ENCODE assay signal across 8 cellular contexts in genomic region chr11:43830928-43831440, GRCh38. TPM values are rescaled to one million over a fixed set of nuclear protein-coding genes. Genes with fewer than 3 reads are reported as not detected.
A peak's percentile ranks its signal among the peaks of the same experiment; 100 is the strongest.
DNase-seq lines count a peak whose midpoint lies in the region; ATAC-seq and TF ChIP-seq lines count a peak whose summit lies in the region.

No MANE protein-coding gene starts in this region.

- H3K9ac ChIP-seq in skeletal muscle satellite cell (ENCODE audit: low read depth, low read length) = peak overlapping the region; percentile 22

- H3K9me3 Mint-ChIP-seq in activated CD4-positive, alpha-beta memory T cell treated with anti-CD3 and anti-CD28 coated beads for 36 hours = no peaks in the 10 kb centered on the region

- POLR2A ChIA-PET in activated CD4-positive, alpha-beta memory T cell treated with anti-CD3 and anti-CD28 coated beads for 36 hours (lab: Charles Lee) = interaction anchor here (0.9 to 1.0 kb wide), 3 partner anchors 38 to 151 kb away, joined by 3 to 6 read pairs (median 6); no protein-coding TSS in a partner anchor

- H3K9me3 ChIP-seq in skeletal muscle satellite cell (replicated peaks; ENCODE audit: low read length) = no peaks in the 10 kb centered on the region

- no peaks in the 10 kb centered on the region for H3K27me3 Mint-ChIP-seq in activated CD4-positive, alpha-beta memory T cell treated with anti-CD3 and anti-CD28 coated beads for 36 hours

- H3K27me3 ChIP-seq in skeletal muscle satellite cell (ENCODE audit: control insufficient read depth, insufficient read depth, low read length) = no peaks in the 10 kb centered on the region

- peaks cover 6% of the 10 kb centered on the region for H3K36me3 ChIP-seq in skeletal muscle satellite cell (ENCODE audit: insufficient read depth, low read length)

- H3K4me3 ChIP-seq in AG09309 (ENCODE audit: control insufficient read depth, low read depth, low read length) (no peak overlapping the region), skeletal muscle satellite cell (ENCODE audit: low read length) (peak overlapping the region; percentile 45)

- H3K27ac Mint-ChIP-seq in activated CD4-positive, alpha-beta memory T cell treated with anti-CD3 and anti-CD28 coated beads for 36 hours = peak overlapping the region; percentile 52

- peak; percentile 99 for DNase-seq in AG09309 (ENCODE audit: low read depth)
- peak; percentile 74 for DNase-seq in activated CD4-positive, alpha-beta memory T cell treated with anti-CD3 and anti-CD28 coated beads for 36 hours
- peak; percentile 97 for DNase-seq in fibroblast of gingiva (ENCODE audit: low read depth)
- DNase-seq in GM10266 (ENCODE audit: extremely low spot score) = no peak
- no peak for DNase-seq in HuH-7.5 (ENCODE audit: low spot score)

- peaks cover 18% of the 10 kb centered on the region for H3K4me1 Mint-ChIP-seq in activated CD4-positive, alpha-beta memory T cell treated with anti-CD3 and anti-CD28 coated beads for 36 hours (ENCODE audit: low read depth)

- H3K4me2 ChIP-seq in skeletal muscle satellite cell (ENCODE audit: low read length) = peak overlapping the region; percentile 67

- CTCF ChIA-PET in activated CD4-positive, alpha-beta memory T cell treated with anti-CD3 and anti-CD28 coated beads for 36 hours (lab: Charles Lee) = interaction anchor here (0.7 to 5.2 kb wide), 3 partner anchors 11 to 601 kb away, joined by 3 to 33 read pairs (median 3); no protein-coding TSS in a partner anchor

- peaks cover 14% of the 10 kb centered on the region for H3K4me1 ChIP-seq in skeletal muscle satellite cell (ENCODE audit: control insufficient read depth, insufficient read depth, low read length)

- peaks cover 9% of the 10 kb centered on the region for H3K36me3 Mint-ChIP-seq in activated CD4-positive, alpha-beta memory T cell treated with anti-CD3 and anti-CD28 coated beads for 36 hours

- no peak for TF ChIP-seq CTCF in AG09309 (IDR thresholded peaks at IDR 0.05; ENCODE audit: control insufficient read depth, insufficient read depth, low read depth, low read length, missing control alignments)
- TF ChIP-seq CTCF in GM10266 (IDR thresholded peaks at IDR 0.05; ENCODE audit: control insufficient read depth, insufficient read depth, low read depth, missing control alignments) = no peak

- intact Hi-C loops in activated CD4-positive, alpha-beta memory T cell treated with anti-CD3 and anti-CD28 coated beads for 36 hours (cut with micrococcal nuclease) = loop anchor here (1.0 to 5.0 kb wide), 6 partner anchors 22 to 254 kb away; partner anchors contain the start of genes ALKBH3 and HSD17B12

- H3K4me3 Mint-ChIP-seq in activated CD4-positive, alpha-beta memory T cell treated with anti-CD3 and anti-CD28 coated beads for 36 hours = no peak overlapping the region

- peak; percentile 63 for ATAC-seq in HG03432 (IDR thresholded peaks at IDR 0.05; ENCODE audit: unreplicated experiment)
- no peak for ATAC-seq in GM18873 (IDR thresholded peaks at IDR 0.05; ENCODE audit: low FRiP score, unreplicated experiment)

RNA-seq across cellular contexts. Expression of gene ALKBH3, which starts 49.6 kb away (rescaled TPM):
- 10 to 100 TPM; 32.1 to 35.8 TPM for total RNA-seq in activated CD4-positive, alpha-beta memory T cell treated with anti-CD3 and anti-CD28 coated beads for 36 hours
- 31.2 and 37.4 TPM in 2 replicates for total RNA-seq in skeletal muscle satellite cell (2012; rRNA removed)

Comparison
In these comparisons a context has a peak if more than half of its experiments do, and no peak if none do; other contexts are left out.
1. DNase-seq: peak in AG09309 (single experiment), activated CD4-positive, alpha-beta memory T cell treated with anti-CD3 and anti-CD28 coated beads for 36 hours (single experiment) and fibroblast of gingiva (single experiment); none in GM10266 (single experiment) and HuH-7.5 (single experiment).